9 cellular contexts compared by ENCODE assay signal in genomic region chr7:91784469-91784868, GRCh38.
DNase-seq lines count a peak whose midpoint lies in the region; ATAC-seq and TF ChIP-seq lines count a peak whose summit lies in the region.
"Had no signal": no experiment of that assay in that cellular context is flagged by ENCODE, and none has a peak within 500 bp of the region (broad histone marks: within the 10 kb centered on the region; RNA-seq: fewer than 3 reads in every experiment).

No MANE protein-coding gene starts in this region.

- no peaks in the 10 kb centered on the region for H3K27me3 ChIP-seq in Panc1 (ENCODE audit: control insufficient read depth, insufficient read depth, low read length)
- no peaks in the 10 kb centered on the region for H3K27me3 ChIP-seq in transverse colon

- no TSS peak for BruUV-seq in Panc1 (replicated peaks; lab: Mats Ljungman, UMichigan)

- WGBS in transverse colon (ENCODE audit: low coverage in 1 of 2), 2 donors, result 22 to 29% methylated on average over 3 of the region's 3 CpGs

- intact Hi-C loops in Panc1 (cut with micrococcal nuclease; ENCODE audit: unreplicated experiment) (loop anchor here (5.0 kb wide), 1 partner anchor 697 kb away; no protein-coding TSS in a partner anchor), transverse colon (cut with DNase I; ENCODE audit: low total_unique reads) (loop anchor here (10.0 kb wide), 1 partner anchor 700 kb away; no protein-coding TSS in a partner anchor)

- H3K27ac ChIP-seq in Panc1 (ENCODE audit: low read length) (no peak overlapping the region), transverse colon (no peak overlapping the region)

- no peak for TF ChIP-seq POLR2A in transverse colon (IDR thresholded peaks at IDR 0.05)

- POLR2A ChIA-PET in Panc1 (lab: Charles Lee), result no interaction called here

- CTCF ChIA-PET in Panc1 (lab: Charles Lee), result no interaction called here

- no peak for ATAC-seq in Panc1
- no peak for ATAC-seq in HG03139 (IDR thresholded peaks at IDR 0.05; ENCODE audit: unreplicated experiment)

- H3K9me3 ChIP-seq in Panc1 (ENCODE audit: control insufficient read depth, insufficient read depth, low read depth, low read length), result no peaks in the 10 kb centered on the region
- no peaks in the 10 kb centered on the region for H3K9me3 ChIP-seq in transverse colon

- TF ChIP-seq EP300 in transverse colon (IDR thresholded peaks at IDR 0.05; ENCODE audit: low read depth), result no peak

- TF ChIP-seq CTCF in AG09309 (IDR thresholded peaks at IDR 0.05; ENCODE audit: control insufficient read depth, insufficient read depth, low read depth, low read length, missing control alignments), result peak; percentile 40
- TF ChIP-seq CTCF in Panc1 (IDR thresholded peaks at IDR 0.05), result peak; percentile 27; the same call in 1 of the 2 replicates
- TF ChIP-seq CTCF in fibroblast of mammary gland (conservative IDR thresholded peaks at IDR 0.05; ENCODE audit: control insufficient read depth, insufficient read depth, low read depth, low read length), result peak; percentile 46
- peak; percentile 41 to 59 (median 44) for TF ChIP-seq CTCF in transverse colon (IDR thresholded peaks at IDR 0.05)

- H3K36me3 ChIP-seq in Panc1 (ENCODE audit: control insufficient read depth, insufficient read depth, low read length), result no peaks in the 10 kb centered on the region
- no peaks in the 10 kb centered on the region for H3K36me3 ChIP-seq in transverse colon

- H3K4me1 ChIP-seq in Panc1 (ENCODE audit: control insufficient read depth, insufficient read depth, low read length), result no peaks in the 10 kb centered on the region
- H3K4me1 ChIP-seq in transverse colon, result peaks cover 0 to 7% (median 0%) of the 10 kb centered on the region in 4 donors

- DNase-seq in AG09309 (ENCODE audit: low read depth), result peak; percentile 55
- DNase-seq in HuH-7.5 (ENCODE audit: low spot score), result peak; percentile 27
- no peak for DNase-seq in Panc1 (ENCODE audit: low read depth, low spot score)
- DNase-seq in fibroblast of mammary gland (ENCODE audit: low read depth), result peak; percentile 79
- no peak for DNase-seq in transverse colon
- no peak for DNase-seq in mucosa of gallbladder (ENCODE audit: low spot score)
- no peak for DNase-seq in stimulated activated CD8-positive, alpha-beta memory T cell treated with anti-CD3 and anti-CD28 coated beads, Interleukin-4, amount 100 ng/mL, for 48 hours
- DNase-seq: activated naive CD8-positive, alpha-beta T cell treated with anti-CD3 and anti-CD28 coated beads, Interleukin-2, amount 10 ng/mL, durations not matched to agents 7 days and 5 days had no signal

- in situ Hi-C loops in Panc1 (cut with HindIII; ENCODE audit: low pct_unique_long_range_greater_than_20kb, low sequenced_read_pairs) (no loop called here), transverse colon (cut with MboI; ENCODE audit: low pct_ligation_motif_present in 1 of 4, low pct_unique_long_range_greater_than_20kb in 1 of 4, low sequenced_read_pairs in 3 of 4) (loop anchor here in 3 of 4 donors (10.0 to 25.0 kb wide), 2 partner anchors 697 to 700 kb away; no protein-coding TSS in a partner anchor)

- H3K4me3 ChIP-seq in AG09309 (ENCODE audit: control insufficient read depth, low read depth, low read length), result no peak overlapping the region
- no peak overlapping the region for H3K4me3 ChIP-seq in Panc1 (ENCODE audit: low read depth in 2 of 2, low read length in 2 of 2)
- no peak overlapping the region for H3K4me3 ChIP-seq in fibroblast of mammary gland (ENCODE audit: control insufficient read depth, low read depth, low read length)
- H3K4me3 ChIP-seq in transverse colon, result no peak overlapping the region

Comparison
In these comparisons a context has a peak if more than half of its experiments do, and no peak if none do; other contexts are left out.
1. DNase-seq: peak in AG09309 (single experiment), HuH-7.5 (single experiment) and fibroblast of mammary gland (single experiment); none in Panc1 (single experiment), transverse colon (single experiment), mucosa of gallbladder (single experiment) and stimulated activated CD8-positive, alpha-beta memory T cell treated with anti-CD3 and anti-CD28 coated beads, Interleukin-4, amount 100 ng/mL, for 48 hours (single experiment).
2. Peak in every context shown above with its lines, with median percentiles within 50 percentile points of each other: CTCF ChIP-seq.